Comparison of ENCODE assay signal across 8 cellular contexts in genomic region chr1:203006948-203007871, GRCh38. TPM values are rescaled to one million over a fixed set of nuclear protein-coding genes. Genes with fewer than 3 reads are reported as not detected.
A peak's percentile ranks its signal among the peaks of the same experiment; 100 is the strongest.
DNase-seq lines count a peak whose midpoint lies in the region; ATAC-seq and TF ChIP-seq lines count a peak whose summit lies in the region.

A gene with protein sequence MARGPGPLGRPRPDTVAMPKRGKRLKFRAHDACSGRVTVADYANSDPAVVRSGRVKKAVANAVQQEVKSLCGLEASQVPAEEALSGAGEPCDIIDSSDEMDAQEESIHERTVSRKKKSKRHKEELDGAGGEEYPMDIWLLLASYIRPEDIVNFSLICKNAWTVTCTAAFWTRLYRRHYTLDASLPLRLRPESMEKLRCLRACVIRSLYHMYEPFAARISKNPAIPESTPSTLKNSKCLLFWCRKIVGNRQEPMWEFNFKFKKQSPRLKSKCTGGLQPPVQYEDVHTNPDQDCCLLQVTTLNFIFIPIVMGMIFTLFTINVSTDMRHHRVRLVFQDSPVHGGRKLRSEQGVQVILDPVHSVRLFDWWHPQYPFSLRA (plus strand): TSS chr1:203007374. CDS start chr1:203007466, 92 bp downstream.

- peak; percentile 97 for ATAC-seq in HG02642 (IDR thresholded peaks at IDR 0.05; ENCODE audit: poor library complexity, unreplicated experiment)
- peak; percentile 92 for ATAC-seq in activated naive CD8-positive, alpha-beta T cell treated with anti-CD3 and anti-CD28 coated beads, Interleukin-2, amount 10 ng/mL, durations not matched to agents 7 days and 5 days (ENCODE audit: low read depth)

- H3K4me3 ChIP-seq in SU-DHL-6 (ENCODE audit: insufficient read depth, low read length, poor library complexity, severe bottlenecking) (peak within 1 kb of the TSS; percentile 93), thymus (ENCODE audit: low read length) (peak within 1 kb of the TSS; percentile 89)

- intact Hi-C loops in head of caudate nucleus (cut with DNase I): no loop called here

- peak within 1 kb of the TSS; percentile 100 for H3K4me2 ChIP-seq in SU-DHL-6 (ENCODE audit: low read depth, low read length, poor library complexity, severe bottlenecking)

- H3K36me3 ChIP-seq in SU-DHL-6 (ENCODE audit: low read length) (peaks cover 18% of the 10 kb centered on the region), thymus (ENCODE audit: control insufficient read depth, insufficient read depth) (peaks cover 13% of the 10 kb centered on the region)

- DNase-seq in GM10266 (ENCODE audit: extremely low spot score) (peak; percentile 91), NCI-H128 (lab: John Stamatoyannopoulos, UW; ENCODE audit: unreplicated experiment) (peak; percentile 97), head of caudate nucleus (peak; percentile 93 to 99 (median 97)), osteocyte (ENCODE audit: extremely low spot score, unreplicated experiment) (peak; percentile 98)
- DNase-seq in activated naive CD8-positive, alpha-beta T cell treated with anti-CD3 and anti-CD28 coated beads, Interleukin-2, amount 10 ng/mL, durations not matched to agents 7 days and 5 days: peak; percentile 91

- peak within 1 kb of the TSS; percentile 85 for H3K4me3 Mint-ChIP-seq in activated naive CD8-positive, alpha-beta T cell treated with anti-CD3 and anti-CD28 coated beads, Interleukin-2, amount 10 ng/mL, durations not matched to agents 7 days and 5 days
- H3K4me3 Mint-ChIP-seq in osteocyte (ENCODE audit: unreplicated experiment): peak within 1 kb of the TSS; percentile 89

- H3K27me3 ChIP-seq in SU-DHL-6 (ENCODE audit: low read length) (no peaks in the 10 kb centered on the region), thymus (ENCODE audit: control insufficient read depth, insufficient read depth) (no peaks in the 10 kb centered on the region)

- H3K4me1 Mint-ChIP-seq in activated naive CD8-positive, alpha-beta T cell treated with anti-CD3 and anti-CD28 coated beads, Interleukin-2, amount 10 ng/mL, durations not matched to agents 7 days and 5 days: peaks cover 21% of the 10 kb centered on the region
- H3K4me1 Mint-ChIP-seq in osteocyte (ENCODE audit: unreplicated experiment): peaks cover 22% of the 10 kb centered on the region

- peak within 1 kb of the TSS; percentile 78 for H3K9ac ChIP-seq in SU-DHL-6 (ENCODE audit: low read length)

- 0 out of 2 replicates have a peak, but pooled peaks cover 17% of the 10 kb centered on the region for H3F3A ChIP-seq in SU-DHL-6 (ENCODE audit: insufficient read depth)

- H3K9me3 ChIP-seq in SU-DHL-6 (ENCODE audit: insufficient read depth, low read length): no peaks in the 10 kb centered on the region
- no peaks in the 10 kb centered on the region for H3K9me3 ChIP-seq in thymus (ENCODE audit: control insufficient read depth)

- H3K36me3 Mint-ChIP-seq in activated naive CD8-positive, alpha-beta T cell treated with anti-CD3 and anti-CD28 coated beads, Interleukin-2, amount 10 ng/mL, durations not matched to agents 7 days and 5 days: peaks cover 13% of the 10 kb centered on the region
- H3K36me3 Mint-ChIP-seq in osteocyte (ENCODE audit: unreplicated experiment): peaks cover 25% of the 10 kb centered on the region

- H3K9me2 ChIP-seq in SU-DHL-6 (replicated peaks; ENCODE audit: insufficient read depth, low read length): no peaks in the 10 kb centered on the region

- H3K27me3 Mint-ChIP-seq in activated naive CD8-positive, alpha-beta T cell treated with anti-CD3 and anti-CD28 coated beads, Interleukin-2, amount 10 ng/mL, durations not matched to agents 7 days and 5 days: no peaks in the 10 kb centered on the region
- peaks cover 4% of the 10 kb centered on the region for H3K27me3 Mint-ChIP-seq in osteocyte (ENCODE audit: unreplicated experiment)

- H3K9me3 Mint-ChIP-seq in activated naive CD8-positive, alpha-beta T cell treated with anti-CD3 and anti-CD28 coated beads, Interleukin-2, amount 10 ng/mL, durations not matched to agents 7 days and 5 days: no peaks in the 10 kb centered on the region
- H3K9me3 Mint-ChIP-seq in osteocyte (ENCODE audit: unreplicated experiment): no peaks in the 10 kb centered on the region

- peaks cover 3% of the 10 kb centered on the region for H3K4me1 ChIP-seq in thymus (ENCODE audit: control insufficient read depth, insufficient read depth, low read length)

- peak within 1 kb of the TSS; percentile 98 for H2AFZ ChIP-seq in SU-DHL-6 (ENCODE audit: low read depth, low read length, severe bottlenecking)

- under 1% methylated on average over 78 of the region's 78 CpGs for WGBS in thymus

- POLR2A ChIA-PET in activated naive CD8-positive, alpha-beta T cell treated with anti-CD3 and anti-CD28 coated beads, Interleukin-2, amount 10 ng/mL, durations not matched to agents 7 days and 5 days (lab: Charles Lee): interaction anchor here (0.7 to 2.8 kb wide), 20 partner anchors 10 to 1987 kb away, joined by 3 to 15 read pairs (median 3); partner anchors contain the start of genes CYB5R1, KLHL12, PCAT6 and PPFIA4

- TF ChIP-seq CTCF in GM10266 (IDR thresholded peaks at IDR 0.05; ENCODE audit: control insufficient read depth, insufficient read depth, low read depth, missing control alignments) (no peak), SU-DHL-6 (IDR thresholded peaks at IDR 0.05; ENCODE audit: insufficient read depth, low read length, poor library complexity, severe bottlenecking) (no peak), osteocyte (IDR thresholded peaks at IDR 0.05) (no peak)

- peaks cover 38% of the 10 kb centered on the region for H3K79me2 ChIP-seq in SU-DHL-6 (ENCODE audit: insufficient read depth, low read length)

- H4K20me1 ChIP-seq in SU-DHL-6 (ENCODE audit: low read depth, low read length): no peaks in the 10 kb centered on the region

- H3K27ac ChIP-seq in SU-DHL-6 (ENCODE audit: low read depth, low read length) (peak within 1 kb of the TSS; percentile 45), thymus (ENCODE audit: low read depth) (peak within 1 kb of the TSS; percentile 95)

- H3K27ac Mint-ChIP-seq in activated naive CD8-positive, alpha-beta T cell treated with anti-CD3 and anti-CD28 coated beads, Interleukin-2, amount 10 ng/mL, durations not matched to agents 7 days and 5 days: peak within 1 kb of the TSS; percentile 97
- H3K27ac Mint-ChIP-seq in osteocyte (ENCODE audit: unreplicated experiment): peak within 1 kb of the TSS; percentile 92

RNA-seq across cellular contexts. Expression of the gene that starts here (rescaled TPM):
- total RNA-seq in activated naive CD8-positive, alpha-beta T cell treated with anti-CD3 and anti-CD28 coated beads, Interleukin-2, amount 10 ng/mL, durations not matched to agents 7 days and 5 days: 10 to 100 TPM; 77.1 to 78.4 TPM
- total RNA-seq in osteocyte: 59.6 and 65.9 TPM in 2 replicates
- 50.6 TPM for polyA plus RNA-seq in thymus

Comparison
In these comparisons a context has a peak if more than half of its experiments do, and no peak if none do; other contexts are left out.
1. Peak in every context shown above with its lines: DNase-seq, ATAC-seq, H3K4me3 ChIP-seq and H3K27ac ChIP-seq.